9 cellular contexts compared by ENCODE assay signal in genomic region chr12:42327227-42327590, GRCh38. TPM values are rescaled to one million over a fixed set of nuclear protein-coding genes. Genes with fewer than 3 reads are reported as not detected.
DNase-seq lines count a peak whose midpoint lies in the region; ATAC-seq and TF ChIP-seq lines count a peak whose summit lies in the region.
"Had no signal": no experiment of that assay in that cellular context is flagged by ENCODE, and none has a peak within 500 bp of the region (broad histone marks: within the 10 kb centered on the region; RNA-seq: fewer than 3 reads in every experiment).

No MANE protein-coding gene starts in this region.

- H3K36me3 ChIP-seq in KMS-11 (ENCODE audit: insufficient read depth) (no peaks in the 10 kb centered on the region), colonic mucosa (no peaks in the 10 kb centered on the region)

- peak overlapping the region; percentile 79 for H3K4me2 ChIP-seq in KMS-11

- no peaks in the 10 kb centered on the region for H3K36me3 Mint-ChIP-seq in natural killer cell

- intact Hi-C loops in colonic mucosa (cut with DNase I) (no loop called here), natural killer cell (cut with micrococcal nuclease) (loop anchor here (5.0 to 10.0 kb wide), 2 partner anchors 185 to 232 kb away; partner anchors contain the start of gene GXYLT1)

- peaks cover 62 to 67% of the 10 kb centered on the region in 2 donors for H3K4me1 Mint-ChIP-seq in natural killer cell

- TF ChIP-seq CTCF in AG10803 (conservative IDR thresholded peaks at IDR 0.05; ENCODE audit: low read length) (no peak), KMS-11 (conservative IDR thresholded peaks at IDR 0.05; ENCODE audit: low read depth, low read length) (no peak), colonic mucosa (IDR thresholded peaks at IDR 0.05) (no peak), natural killer cell (IDR thresholded peaks at IDR 0.05) (no peak)

- H2AFZ ChIP-seq in KMS-11 (ENCODE audit: low read depth), result no peak overlapping the region

- no peak for ATAC-seq in natural killer cell

- peaks cover 10% of the 10 kb centered on the region; the same call in 1 of the 2 replicates for H4K20me1 ChIP-seq in KMS-11 (ENCODE audit: insufficient read depth)

- no peaks in the 10 kb centered on the region for H3K27me3 Mint-ChIP-seq in natural killer cell (ENCODE audit: low read depth in 2 of 2)

- H3K4me3 Mint-ChIP-seq in natural killer cell, result peak overlapping the region; percentile 99

- peak overlapping the region; percentile 96 to 99 for H3K27ac Mint-ChIP-seq in natural killer cell

- H3K9me3 Mint-ChIP-seq in natural killer cell, result no peaks in the 10 kb centered on the region

- DNase-seq in AG10803 (ENCODE audit: low read depth), result no peak
- DNase-seq in colonic mucosa, result no peak
- no peak for DNase-seq in natural killer cell
- DNase-seq in stimulated activated CD4-positive, alpha-beta T cell treated with anti-CD3 and anti-CD28 coated beads, Interleukin-4, amount 100 ng/mL, for 24 hours, result no peak
- no peak for DNase-seq in NCI-H2029 treated with DMSO at 0.1 percent for 48 hours (lab: John Stamatoyannopoulos, UW)
- DNase-seq in AG20443 (ENCODE audit: low spot score), result no peak
- DNase-seq in NCI-H1417 treated with DMSO at 0.1 percent for 48 hours (lab: John Stamatoyannopoulos, UW), result no peak
- DNase-seq: activated CD8-positive, alpha-beta memory T cell treated with anti-CD3 and anti-CD28 coated beads, Interleukin-2, amount 50 U/mL, for 48 hours had no signal

- H3K9ac ChIP-seq in KMS-11 (peak overlapping the region; percentile 69; the same call in 1 of the 2 replicates), colonic mucosa (ENCODE audit: low read depth in 2 of 2, low read length in 2 of 2) (peak overlapping the region; percentile 41 to 89)

- H3K4me3 ChIP-seq in AG10803 (ENCODE audit: low read length), result peak overlapping the region; percentile 79
- H3K4me3 ChIP-seq in KMS-11 (IDR thresholded peaks at IDR 0.05; ENCODE audit: insufficient read depth, low read depth, low read length), result peak overlapping the region; percentile 16
- peak overlapping the region; percentile 51 for H3K4me3 ChIP-seq in colonic mucosa

- H3K27me3 ChIP-seq in KMS-11 (ENCODE audit: insufficient read depth, low read depth) (no peaks in the 10 kb centered on the region), colonic mucosa (no peaks in the 10 kb centered on the region)

- H3K27ac ChIP-seq in KMS-11, result peak overlapping the region; percentile 68; the same call in 1 of the 2 replicates
- H3K27ac ChIP-seq in colonic mucosa, result no peak overlapping the region

- peaks cover 62% of the 10 kb centered on the region for H3K79me2 ChIP-seq in KMS-11 (ENCODE audit: insufficient read depth, low read depth)

- H3K4me1 ChIP-seq in KMS-11 (ENCODE audit: low read depth, poor library complexity, severe bottlenecking), result peaks cover 29% of the 10 kb centered on the region
- H3K4me1 ChIP-seq in colonic mucosa, result peaks cover 7% of the 10 kb centered on the region

- no peaks in the 10 kb centered on the region for H3K9me3 ChIP-seq in colonic mucosa

RNA-seq across cellular contexts. Expression of gene PPHLN1, which starts 1.2 kb away (rescaled TPM):
- total RNA-seq in colonic mucosa (10 to 100 TPM; 36.8 to 39.7 TPM), natural killer cell (100 to 1,000 TPM in 2 of 3 donors, 10 to 100 TPM in 1; 98.2 to 101 (median 101) TPM)

RNA-seq across cellular contexts. Expression of gene ZCRB1, which starts 1.3 kb away (rescaled TPM):
- 10 to 100 TPM; 31.2 to 35.5 TPM for total RNA-seq in colonic mucosa
- total RNA-seq in natural killer cell, result 10 to 100 TPM; 28.0 to 35.9 (median 33.8) TPM

Comparison
In these comparisons a context has a peak if more than half of its experiments do, and no peak if none do; other contexts are left out.
1. H3K4me3 ChIP-seq: peak in every context shown above with its lines; median percentile 79 in AG10803; 51 in colonic mucosa; 16 in KMS-11.